In the genomic region with DNA sequence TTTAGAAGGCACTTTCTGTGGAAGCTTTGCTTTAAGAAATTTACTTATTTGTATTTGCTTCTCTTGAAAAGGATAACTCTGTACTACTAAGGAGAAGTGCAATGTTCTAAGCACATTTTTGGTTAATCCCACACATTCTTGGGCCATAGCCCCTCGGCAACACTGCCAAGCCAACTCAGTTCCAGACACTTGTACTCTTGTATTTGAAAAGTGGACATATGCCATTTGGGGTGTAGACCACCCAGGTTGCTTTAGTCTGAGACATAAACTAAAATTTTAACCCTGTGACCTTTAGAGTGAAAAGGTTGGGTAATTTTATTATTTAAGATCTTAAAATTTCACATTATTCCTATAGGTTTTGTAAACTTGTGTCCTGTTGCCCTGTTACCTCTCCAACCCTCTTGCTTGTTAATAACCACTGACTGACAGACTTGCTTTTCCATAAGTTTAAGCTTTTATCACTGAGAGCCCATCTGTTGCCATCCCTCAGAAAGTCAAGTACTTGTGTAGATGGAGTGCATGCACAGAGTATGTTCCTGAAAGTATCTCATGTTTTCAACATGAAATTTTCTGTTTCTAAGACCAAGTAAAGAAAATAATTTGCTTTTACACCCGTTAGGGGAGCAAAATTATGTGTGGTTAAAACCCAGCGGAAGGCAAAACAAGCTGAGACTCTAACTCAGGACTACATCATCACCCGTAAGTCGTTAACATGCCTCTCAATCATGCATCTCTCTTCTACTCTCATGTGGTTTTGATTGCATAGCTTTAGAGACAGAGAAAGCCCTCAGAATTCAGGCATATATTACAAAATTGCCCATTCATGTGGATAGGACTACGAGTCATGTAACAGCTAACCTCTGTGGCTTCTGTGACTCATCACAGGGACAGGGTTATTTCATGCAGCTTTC, we compare ENCODE assay signal across 8 cellular contexts.
A peak's percentile ranks its signal among the peaks of the same experiment; 100 is the strongest.
DNase-seq lines count a peak whose midpoint lies in the region; ATAC-seq and TF ChIP-seq lines count a peak whose summit lies in the region.

No MANE protein-coding gene starts in this region.

- TF ChIP-seq POLR2A in sigmoid colon (IDR thresholded peaks at IDR 0.05) (no peak), lower leg skin (IDR thresholded peaks at IDR 0.05) (no peak)

- peak overlapping the region; percentile 10; the same call in 1 of the 2 replicates for H3K4me3 ChIP-seq in GM23248
- H3K4me3 ChIP-seq in Loucy (ENCODE audit: low read length, poor library complexity, severe bottlenecking): peak overlapping the region; percentile 47
- no peak overlapping the region for H3K4me3 ChIP-seq in smooth muscle cell
- no peak overlapping the region for H3K4me3 ChIP-seq in sigmoid colon
- no peak overlapping the region for H3K4me3 ChIP-seq in lower leg skin (ENCODE audit: low read depth, poor library complexity, severe bottlenecking)

- TF ChIP-seq EP300 in sigmoid colon (IDR thresholded peaks at IDR 0.05): no peak

- peaks cover 62% of the 10 kb centered on the region for H3K4me1 ChIP-seq in GM23248 (ENCODE audit: insufficient read depth)
- peaks cover 56% of the 10 kb centered on the region for H3K4me1 ChIP-seq in Loucy (ENCODE audit: insufficient read depth, low read length, poor library complexity, severe bottlenecking)
- peaks cover 31% of the 10 kb centered on the region for H3K4me1 ChIP-seq in smooth muscle cell (ENCODE audit: low read depth)
- H3K4me1 ChIP-seq in sigmoid colon: peaks cover 0 to 37% (median 15%) of the 10 kb centered on the region in 4 donors

- intact Hi-C loops in sigmoid colon (cut with DNase I) (no loop called here), lower leg skin (cut with DNase I; ENCODE audit: low total_unique reads) (no loop called here)

- no peaks in the 10 kb centered on the region for H3K79me2 ChIP-seq in GM23248 (ENCODE audit: insufficient read depth)
- H3K79me2 ChIP-seq in Loucy (ENCODE audit: insufficient read depth, low read length): no peaks in the 10 kb centered on the region
- no peaks in the 10 kb centered on the region for H3K79me2 ChIP-seq in smooth muscle cell (ENCODE audit: low read depth)

- peak overlapping the region; percentile 89 for H3K27ac ChIP-seq in GM23248
- H3K27ac ChIP-seq in smooth muscle cell (ENCODE audit: low read depth): peak overlapping the region; percentile 92
- no peak overlapping the region for H3K27ac ChIP-seq in sigmoid colon

- peak; percentile 70 for ATAC-seq in GM18498 (IDR thresholded peaks at IDR 0.05; ENCODE audit: unreplicated experiment)

- peaks cover 55% of the 10 kb centered on the region for H3F3A ChIP-seq in GM23248 (ENCODE audit: insufficient read depth)
- H3F3A ChIP-seq in Loucy (ENCODE audit: low read depth): peaks cover 7% of the 10 kb centered on the region; the same call in 1 of the 2 replicates
- peaks cover 11% of the 10 kb centered on the region for H3F3A ChIP-seq in smooth muscle cell (ENCODE audit: low read depth)

- H4K20me1 ChIP-seq in GM23248 (ENCODE audit: insufficient read depth): no peaks in the 10 kb centered on the region
- no peaks in the 10 kb centered on the region for H4K20me1 ChIP-seq in Loucy (ENCODE audit: insufficient read depth, low read length, poor library complexity, severe bottlenecking)
- H4K20me1 ChIP-seq in smooth muscle cell (ENCODE audit: low read depth): no peaks in the 10 kb centered on the region

- H3K9me3 ChIP-seq in GM23248 (ENCODE audit: low read depth): no peaks in the 10 kb centered on the region
- H3K9me3 ChIP-seq in Loucy (ENCODE audit: insufficient read depth, low read depth, low read length): no peaks in the 10 kb centered on the region
- no peaks in the 10 kb centered on the region for H3K9me3 ChIP-seq in smooth muscle cell (replicated peaks; ENCODE audit: low read depth)
- no peaks in the 10 kb centered on the region for H3K9me3 ChIP-seq in sigmoid colon

- no peak for TF ChIP-seq CTCF in Loucy (conservative IDR thresholded peaks at IDR 0.05; ENCODE audit: low read length)
- no peak for TF ChIP-seq CTCF in smooth muscle cell (IDR thresholded peaks at IDR 0.05; ENCODE audit: borderline replicate concordance, insufficient read depth, poor library complexity, severe bottlenecking)
- TF ChIP-seq CTCF in sigmoid colon (IDR thresholded peaks at IDR 0.05): no peak
- TF ChIP-seq CTCF in lower leg skin (IDR thresholded peaks at IDR 0.05): no peak

- H3K36me3 ChIP-seq in GM23248 (ENCODE audit: low read depth) (peaks cover 6% of the 10 kb centered on the region; the same call in 1 of the 2 replicates), Loucy (ENCODE audit: insufficient read depth, low read length) (peaks cover 8% of the 10 kb centered on the region; the same call in 1 of the 2 replicates), smooth muscle cell (ENCODE audit: low read depth) (peaks cover 3% of the 10 kb centered on the region), sigmoid colon (peaks cover 0 to 8% (median 2%) of the 10 kb centered on the region in 4 donors)

- H2AFZ ChIP-seq in GM23248 (no peak overlapping the region), Loucy (ENCODE audit: low read length) (no peak overlapping the region), smooth muscle cell (ENCODE audit: low read depth) (no peak overlapping the region)

- H3K4me2 ChIP-seq in GM23248 (ENCODE audit: unreplicated experiment) (peak overlapping the region; percentile 73), Loucy (ENCODE audit: low read depth, low read length, poor library complexity, severe bottlenecking) (peak overlapping the region; percentile 70), smooth muscle cell (peak overlapping the region; percentile 78)

- no peaks in the 10 kb centered on the region for H3K27me3 ChIP-seq in GM23248 (replicated peaks; ENCODE audit: insufficient read depth)
- H3K27me3 ChIP-seq in Loucy (ENCODE audit: insufficient read depth, low read length, poor library complexity, severe bottlenecking): no peaks in the 10 kb centered on the region
- no peaks in the 10 kb centered on the region for H3K27me3 ChIP-seq in smooth muscle cell (ENCODE audit: low read depth)
- no peaks in the 10 kb centered on the region for H3K27me3 ChIP-seq in sigmoid colon

- 2 to 4% methylated on average over 6 of the region's 6 CpGs for WGBS in GM23248 (ENCODE audit: low coverage in 1 of 2, low lambda C conversion rate in 2 of 2, missing lambda C conversion rate in 2 of 2), 2 experiments
- 5% methylated on average over 6 of the region's 6 CpGs for WGBS in smooth muscle cell (ENCODE audit: low lambda C conversion rate)
- WGBS in sigmoid colon, 2 donors: 70 to 84% methylated on average over 6 of the region's 6 CpGs
- WGBS in lower leg skin, 2 donors: 75% methylated on average over 6 of the region's 6 CpGs

- H3K9ac ChIP-seq in GM23248 (peak overlapping the region; percentile 61), Loucy (ENCODE audit: low read depth, low read length, poor library complexity, severe bottlenecking) (no peak overlapping the region), smooth muscle cell (ENCODE audit: low read depth) (peak overlapping the region; percentile 62)

- in situ Hi-C loops in GM23248 (cut with MboI): no loop called here

- H3K9me2 ChIP-seq in GM23248 (ENCODE audit: insufficient read depth) (no peaks in the 10 kb centered on the region), Loucy (replicated peaks; ENCODE audit: low read depth, low read length) (no peaks in the 10 kb centered on the region)

- DNase-seq in GM23248 (peak; percentile 97), amniotic epithelial cell (ENCODE audit: low read depth) (peak; percentile 98), smooth muscle cell (lab: John Stamatoyannopoulos, UW; ENCODE audit: unreplicated experiment) (no peak), NCI-H1092 treated with DMSO at 0.1 percent for 48 hours (lab: John Stamatoyannopoulos, UW) (no peak), sigmoid colon (no peak), lower leg skin (ENCODE audit: low spot score in 2 of 2) (no peak)

Comparison
In these comparisons a context has a peak if more than half of its experiments do, and no peak if none do; other contexts are left out.
1. DNase-seq: peak in GM23248 (single experiment) and amniotic epithelial cell (single experiment); none in smooth muscle cell (single experiment), NCI-H1092 treated with DMSO at 0.1 percent for 48 hours (single experiment), sigmoid colon (single experiment) and lower leg skin (0 of 2).
2. H3K27ac ChIP-seq: peak in GM23248 (single experiment) and smooth muscle cell (single experiment); none in sigmoid colon (0 of 4).
3. H3K4me3 ChIP-seq: peak in GM23248 (single experiment) and Loucy (single experiment); none in smooth muscle cell (single experiment), sigmoid colon (0 of 4) and lower leg skin (single experiment).
4. Peak in every context shown above with its lines, with median percentiles within 50 percentile points of each other: H3K4me2 ChIP-seq.